ENCODE assay signal across 1 cellular context in the genomic region with DNA sequence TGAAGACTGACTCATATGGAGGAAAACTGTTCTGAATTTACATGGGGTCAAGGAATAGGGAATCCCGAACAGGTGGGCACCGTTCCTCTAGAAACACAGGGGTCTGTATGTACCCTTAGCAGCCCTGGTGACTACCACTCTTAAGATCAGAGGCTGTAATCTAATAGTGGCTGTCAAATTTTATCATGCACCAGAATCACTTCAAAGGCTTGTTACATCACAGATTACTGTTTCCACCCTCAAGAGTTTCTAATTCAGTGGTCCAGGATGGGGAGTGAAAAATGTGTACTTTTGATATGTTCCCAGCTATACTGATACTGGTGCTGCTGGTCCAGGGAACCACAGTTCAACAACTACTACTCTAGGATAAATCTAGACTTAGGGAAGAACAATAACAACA.
TF ChIP-seq lines count a peak whose summit lies in the region.

No MANE protein-coding gene starts in this region.

TF ChIP-seq in GM12878, 131 proteins besides CTCF, POLR2A, EP300 and RAD21:
- TF ChIP-seq, protein P1, sequence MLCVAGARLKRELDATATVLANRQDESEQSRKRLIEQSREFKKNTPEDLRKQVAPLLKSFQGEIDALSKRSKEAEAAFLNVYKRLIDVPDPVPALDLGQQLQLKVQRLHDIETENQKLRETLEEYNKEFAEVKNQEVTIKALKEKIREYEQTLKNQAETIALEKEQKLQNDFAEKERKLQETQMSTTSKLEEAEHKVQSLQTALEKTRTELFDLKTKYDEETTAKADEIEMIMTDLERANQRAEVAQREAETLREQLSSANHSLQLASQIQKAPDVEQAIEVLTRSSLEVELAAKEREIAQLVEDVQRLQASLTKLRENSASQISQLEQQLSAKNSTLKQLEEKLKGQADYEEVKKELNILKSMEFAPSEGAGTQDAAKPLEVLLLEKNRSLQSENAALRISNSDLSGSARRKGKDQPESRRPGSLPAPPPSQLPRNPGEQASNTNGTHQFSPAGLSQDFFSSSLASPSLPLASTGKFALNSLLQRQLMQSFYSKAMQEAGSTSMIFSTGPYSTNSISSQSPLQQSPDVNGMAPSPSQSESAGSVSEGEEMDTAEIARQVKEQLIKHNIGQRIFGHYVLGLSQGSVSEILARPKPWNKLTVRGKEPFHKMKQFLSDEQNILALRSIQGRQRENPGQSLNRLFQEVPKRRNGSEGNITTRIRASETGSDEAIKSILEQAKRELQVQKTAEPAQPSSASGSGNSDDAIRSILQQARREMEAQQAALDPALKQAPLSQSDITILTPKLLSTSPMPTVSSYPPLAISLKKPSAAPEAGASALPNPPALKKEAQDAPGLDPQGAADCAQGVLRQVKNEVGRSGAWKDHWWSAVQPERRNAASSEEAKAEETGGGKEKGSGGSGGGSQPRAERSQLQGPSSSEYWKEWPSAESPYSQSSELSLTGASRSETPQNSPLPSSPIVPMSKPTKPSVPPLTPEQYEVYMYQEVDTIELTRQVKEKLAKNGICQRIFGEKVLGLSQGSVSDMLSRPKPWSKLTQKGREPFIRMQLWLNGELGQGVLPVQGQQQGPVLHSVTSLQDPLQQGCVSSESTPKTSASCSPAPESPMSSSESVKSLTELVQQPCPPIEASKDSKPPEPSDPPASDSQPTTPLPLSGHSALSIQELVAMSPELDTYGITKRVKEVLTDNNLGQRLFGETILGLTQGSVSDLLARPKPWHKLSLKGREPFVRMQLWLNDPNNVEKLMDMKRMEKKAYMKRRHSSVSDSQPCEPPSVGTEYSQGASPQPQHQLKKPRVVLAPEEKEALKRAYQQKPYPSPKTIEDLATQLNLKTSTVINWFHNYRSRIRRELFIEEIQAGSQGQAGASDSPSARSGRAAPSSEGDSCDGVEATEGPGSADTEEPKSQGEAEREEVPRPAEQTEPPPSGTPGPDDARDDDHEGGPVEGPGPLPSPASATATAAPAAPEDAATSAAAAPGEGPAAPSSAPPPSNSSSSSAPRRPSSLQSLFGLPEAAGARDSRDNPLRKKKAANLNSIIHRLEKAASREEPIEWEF (IDR thresholded peaks at IDR 0.05; ENCODE audit: insufficient replicate concordance, low read depth, low read length) = no peak
- no peak for TF ChIP-seq SIX5 (IDR thresholded peaks at IDR 0.05; ENCODE audit: low read depth, low read length, severe bottlenecking)
- TF ChIP-seq GABPA (IDR thresholded peaks at IDR 0.05; ENCODE audit: low read depth) = no peak
- TF ChIP-seq TARDBP (IDR thresholded peaks at IDR 0.05; ENCODE audit: borderline replicate concordance) = no peak
- TF ChIP-seq NBN (IDR thresholded peaks at IDR 0.05) = no peak
- TF ChIP-seq, protein P2, sequence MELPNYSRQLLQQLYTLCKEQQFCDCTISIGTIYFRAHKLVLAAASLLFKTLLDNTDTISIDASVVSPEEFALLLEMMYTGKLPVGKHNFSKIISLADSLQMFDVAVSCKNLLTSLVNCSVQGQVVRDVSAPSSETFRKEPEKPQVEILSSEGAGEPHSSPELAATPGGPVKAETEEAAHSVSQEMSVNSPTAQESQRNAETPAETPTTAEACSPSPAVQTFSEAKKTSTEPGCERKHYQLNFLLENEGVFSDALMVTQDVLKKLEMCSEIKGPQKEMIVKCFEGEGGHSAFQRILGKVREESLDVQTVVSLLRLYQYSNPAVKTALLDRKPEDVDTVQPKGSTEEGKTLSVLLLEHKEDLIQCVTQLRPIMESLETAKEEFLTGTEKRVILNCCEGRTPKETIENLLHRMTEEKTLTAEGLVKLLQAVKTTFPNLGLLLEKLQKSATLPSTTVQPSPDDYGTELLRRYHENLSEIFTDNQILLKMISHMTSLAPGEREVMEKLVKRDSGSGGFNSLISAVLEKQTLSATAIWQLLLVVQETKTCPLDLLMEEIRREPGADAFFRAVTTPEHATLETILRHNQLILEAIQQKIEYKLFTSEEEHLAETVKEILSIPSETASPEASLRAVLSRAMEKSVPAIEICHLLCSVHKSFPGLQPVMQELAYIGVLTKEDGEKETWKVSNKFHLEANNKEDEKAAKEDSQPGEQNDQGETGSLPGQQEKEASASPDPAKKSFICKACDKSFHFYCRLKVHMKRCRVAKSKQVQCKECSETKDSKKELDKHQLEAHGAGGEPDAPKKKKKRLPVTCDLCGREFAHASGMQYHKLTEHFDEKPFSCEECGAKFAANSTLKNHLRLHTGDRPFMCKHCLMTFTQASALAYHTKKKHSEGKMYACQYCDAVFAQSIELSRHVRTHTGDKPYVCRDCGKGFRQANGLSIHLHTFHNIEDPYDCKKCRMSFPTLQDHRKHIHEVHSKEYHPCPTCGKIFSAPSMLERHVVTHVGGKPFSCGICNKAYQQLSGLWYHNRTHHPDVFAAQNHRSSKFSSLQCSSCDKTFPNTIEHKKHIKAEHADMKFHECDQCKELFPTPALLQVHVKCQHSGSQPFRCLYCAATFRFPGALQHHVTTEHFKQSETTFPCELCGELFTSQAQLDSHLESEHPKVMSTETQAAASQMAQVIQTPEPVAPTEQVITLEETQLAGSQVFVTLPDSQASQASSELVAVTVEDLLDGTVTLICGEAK (IDR thresholded peaks at IDR 0.05; ENCODE audit: borderline replicate concordance) = no peak
- TF ChIP-seq RAD51 (IDR thresholded peaks at IDR 0.05) = no peak
- TF ChIP-seq DPF2 (IDR thresholded peaks at IDR 0.05) = no peak
- TF ChIP-seq RUNX3 (IDR thresholded peaks at IDR 0.05; ENCODE audit: low read length) = no peak
